ENCODE assay signal across 8 cellular contexts in the genomic region with DNA sequence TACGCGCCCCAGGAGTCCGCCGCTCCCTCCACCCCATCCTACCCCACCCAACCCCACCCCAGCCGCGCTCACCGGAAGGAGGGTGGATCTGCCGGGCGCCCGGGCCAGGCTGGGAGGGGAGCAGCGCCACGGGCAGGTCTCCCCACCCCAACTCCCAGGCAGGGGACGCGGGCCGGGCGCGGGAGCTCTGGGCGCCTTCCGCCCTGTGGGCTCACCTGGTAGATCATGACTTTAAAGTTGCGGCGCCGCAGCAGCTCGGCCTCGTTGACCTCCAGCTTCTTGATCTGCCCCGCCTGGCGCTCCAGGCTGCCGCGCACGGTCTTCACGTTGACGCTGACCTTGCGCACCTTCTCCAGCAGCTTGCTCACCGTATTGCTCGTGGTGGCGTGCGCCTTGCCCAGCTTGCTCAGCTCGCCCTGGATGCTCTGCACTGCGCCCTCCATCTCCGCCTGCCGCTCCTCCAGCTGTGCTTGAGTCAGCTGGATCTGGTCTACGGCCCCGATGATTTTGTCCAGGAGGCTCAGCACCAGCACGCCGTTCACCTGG. TPM values are rescaled to one million over a fixed set of nuclear protein-coding genes. Genes with fewer than 3 reads are reported as not detected.
A peak's percentile ranks its signal among the peaks of the same experiment; 100 is the strongest.
DNase-seq lines count a peak whose midpoint lies in the region; ATAC-seq and TF ChIP-seq lines count a peak whose summit lies in the region.

No MANE protein-coding gene starts in this region.

- DNase-seq in GM12864 (ENCODE audit: low read depth) (no peak), RWPE2 (ENCODE audit: low spot score) (no peak), breast epithelium (ENCODE audit: low spot score in 2 of 2) (peak in 1 of 2 donors; percentile 50), left lobe of liver (ENCODE audit: low spot score) (peak; percentile 51), NCI-H2029 treated with DMSO at 0.1 percent for 48 hours (lab: John Stamatoyannopoulos, UW) (no peak)
- DNase-seq in stimulated activated naive CD8-positive, alpha-beta T cell treated with anti-CD3 and anti-CD28 coated beads, Interleukin-15, Interleukin-2, amounts not matched to agents 100 U/mL and 50 U/mL, for 24 hours: peak; percentile 50

- H3K27ac ChIP-seq in RWPE2 (ENCODE audit: poor library complexity, severe bottlenecking) (peak overlapping the region; percentile 97), breast epithelium (peak overlapping the region; percentile 93 to 95)

- H3K9me3 ChIP-seq in RWPE2 (ENCODE audit: severe bottlenecking): no peaks in the 10 kb centered on the region
- no peaks in the 10 kb centered on the region for H3K9me3 ChIP-seq in breast epithelium

- TF ChIP-seq CTCF in GM12864 (IDR thresholded peaks at IDR 0.05; ENCODE audit: low read depth, low read length, missing control alignments) (no peak), RWPE2 (IDR thresholded peaks at IDR 0.05; ENCODE audit: poor library complexity, severe bottlenecking) (no peak), breast epithelium (IDR thresholded peaks at IDR 0.05) (no peak)

- H3K4me1 ChIP-seq in RWPE2 (ENCODE audit: insufficient read depth, poor library complexity, severe bottlenecking) (peaks cover 26% of the 10 kb centered on the region), breast epithelium (peaks cover 0 to 11% of the 10 kb centered on the region in 2 donors)

- TF ChIP-seq POLR2A in breast epithelium (IDR thresholded peaks at IDR 0.05): no peak

- H3K4me3 ChIP-seq in GM12864 (ENCODE audit: low read depth, low read length) (peak overlapping the region; percentile 47), RWPE2 (ENCODE audit: severe bottlenecking) (peak overlapping the region; percentile 92), breast epithelium (peak overlapping the region; percentile 80 to 98 (median 92))

- intact Hi-C loops in breast epithelium (cut with DNase I; ENCODE audit: low total_unique reads): no loop called here

- H3K36me3 ChIP-seq in RWPE2 (ENCODE audit: low read depth) (peaks cover 35% of the 10 kb centered on the region), breast epithelium (no peaks in the 10 kb centered on the region)

- H3K27me3 ChIP-seq in RWPE2 (ENCODE audit: insufficient read depth, poor library complexity, severe bottlenecking) (no peaks in the 10 kb centered on the region), breast epithelium (no peaks in the 10 kb centered on the region)

- peak; percentile 8 for ATAC-seq in RWPE2 (ENCODE audit: low read depth)
- ATAC-seq in left lobe of liver: peak; percentile 39
- peak; percentile 62 for ATAC-seq in stimulated activated naive CD8-positive, alpha-beta T cell treated with anti-CD3 and anti-CD28 coated beads, Interleukin-15, Interleukin-2, amounts not matched to agents 100 U/mL and 50 U/mL, for 24 hours
- no peak for ATAC-seq in HG03095 (IDR thresholded peaks at IDR 0.05; ENCODE audit: unreplicated experiment)
- ATAC-seq in GM19351 (IDR thresholded peaks at IDR 0.05; ENCODE audit: unreplicated experiment): no peak

RNA-seq across cellular contexts. Expression of a gene that starts 0.6 kb away (rescaled TPM):
- total RNA-seq in breast epithelium (100 to 1,000 TPM; 288 to 554 (median 306) TPM), left lobe of liver (12.3 TPM)

RNA-seq across cellular contexts. Expression of a gene that starts 34.2 kb away (rescaled TPM):
- total RNA-seq in breast epithelium: 100 to 1,000 TPM; 193 to 322 (median 238) TPM
- total RNA-seq in left lobe of liver: 112 TPM

RNA-seq across cellular contexts. Expression of a gene that starts 36.2 kb away (rescaled TPM):
- 10 to 100 TPM; 53.1 to 74.5 (median 60.0) TPM for total RNA-seq in breast epithelium
- total RNA-seq in left lobe of liver: 42.8 TPM

Comparison
In these comparisons a context has a peak if more than half of its experiments do, and no peak if none do; other contexts are left out.
1. DNase-seq: peak in left lobe of liver (single experiment) and stimulated activated naive CD8-positive, alpha-beta T cell treated with anti-CD3 and anti-CD28 coated beads, Interleukin-15, Interleukin-2, amounts not matched to agents 100 U/mL and 50 U/mL, for 24 hours (single experiment); none in GM12864 (single experiment), RWPE2 (single experiment) and NCI-H2029 treated with DMSO at 0.1 percent for 48 hours (single experiment).
2. ATAC-seq: peak in RWPE2 (single experiment), left lobe of liver (single experiment) and stimulated activated naive CD8-positive, alpha-beta T cell treated with anti-CD3 and anti-CD28 coated beads, Interleukin-15, Interleukin-2, amounts not matched to agents 100 U/mL and 50 U/mL, for 24 hours (single experiment); none in HG03095 (single experiment) and GM19351 (single experiment).
3. RNA of a gene that starts 0.6 kb away (total RNA-seq): 288 to 554 TPM in breast epithelium; 12.3 TPM in left lobe of liver (single experiment); every median in the first group is over 10 times any median in the second.
4. Peak in every context shown above with its lines, with median percentiles within 50 percentile points of each other: H3K4me3 ChIP-seq.